ENCODE assay signal across 1 cellular context in the genomic region with DNA sequence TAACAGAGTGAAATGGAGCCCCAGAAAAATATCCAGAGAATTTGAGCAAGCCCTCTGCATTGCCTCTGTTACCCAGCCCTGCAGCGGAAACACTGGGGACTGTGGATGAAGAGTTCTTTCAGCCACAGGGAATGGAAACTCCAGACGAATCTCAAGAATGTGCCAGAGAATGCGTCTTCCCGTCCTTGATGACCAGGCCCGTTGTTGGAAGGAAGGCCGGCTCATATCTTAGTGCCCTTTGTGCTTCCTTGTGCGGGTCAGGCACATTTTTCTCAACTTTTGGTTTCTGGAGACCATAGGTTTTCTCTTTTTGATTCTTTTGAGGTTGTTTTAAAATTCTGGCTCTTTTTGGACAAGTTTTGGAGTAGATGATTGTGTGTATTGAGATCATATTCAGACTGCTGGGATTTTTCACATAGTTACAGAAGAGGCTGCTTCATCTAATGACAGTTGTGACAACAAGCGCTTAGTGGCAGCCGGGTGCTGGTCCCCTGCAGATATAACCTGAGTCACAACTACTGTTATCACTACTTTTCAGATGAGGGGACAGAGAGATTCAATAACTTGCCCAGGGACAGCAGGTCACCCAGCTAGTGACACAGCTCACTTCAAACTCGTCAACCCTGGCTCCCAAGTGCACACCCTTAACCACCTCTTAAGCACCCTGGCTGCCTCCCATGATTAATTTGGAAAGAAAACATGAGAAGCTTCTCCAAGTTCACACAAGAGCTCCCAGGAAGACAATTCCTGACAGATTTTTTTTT.
TF ChIP-seq lines count a peak whose summit lies in the region.

No MANE protein-coding gene starts in this region.

TF ChIP-seq in GM23338, 12 proteins besides CTCF, POLR2A, EP300 and RAD21:
- TF ChIP-seq STAT1 (IDR thresholded peaks at IDR 0.05; ENCODE audit: unreplicated experiment) = no peak
- TF ChIP-seq EZH2 (IDR thresholded peaks at IDR 0.05; ENCODE audit: low read depth, unreplicated experiment) = no peak
- TF ChIP-seq POLR2AphosphoS5 (IDR thresholded peaks at IDR 0.05; ENCODE audit: low read depth) = no peak
- no peak for TF ChIP-seq NANOG (IDR thresholded peaks at IDR 0.05; ENCODE audit: borderline replicate concordance)
- no peak for TF ChIP-seq EZH2phosphoT487 (IDR thresholded peaks at IDR 0.05; ENCODE audit: unreplicated experiment)
- no peak for TF ChIP-seq ZNF462 (CRISPR knock-in tag; IDR thresholded peaks at IDR 0.05)
- TF ChIP-seq, protein P1, sequence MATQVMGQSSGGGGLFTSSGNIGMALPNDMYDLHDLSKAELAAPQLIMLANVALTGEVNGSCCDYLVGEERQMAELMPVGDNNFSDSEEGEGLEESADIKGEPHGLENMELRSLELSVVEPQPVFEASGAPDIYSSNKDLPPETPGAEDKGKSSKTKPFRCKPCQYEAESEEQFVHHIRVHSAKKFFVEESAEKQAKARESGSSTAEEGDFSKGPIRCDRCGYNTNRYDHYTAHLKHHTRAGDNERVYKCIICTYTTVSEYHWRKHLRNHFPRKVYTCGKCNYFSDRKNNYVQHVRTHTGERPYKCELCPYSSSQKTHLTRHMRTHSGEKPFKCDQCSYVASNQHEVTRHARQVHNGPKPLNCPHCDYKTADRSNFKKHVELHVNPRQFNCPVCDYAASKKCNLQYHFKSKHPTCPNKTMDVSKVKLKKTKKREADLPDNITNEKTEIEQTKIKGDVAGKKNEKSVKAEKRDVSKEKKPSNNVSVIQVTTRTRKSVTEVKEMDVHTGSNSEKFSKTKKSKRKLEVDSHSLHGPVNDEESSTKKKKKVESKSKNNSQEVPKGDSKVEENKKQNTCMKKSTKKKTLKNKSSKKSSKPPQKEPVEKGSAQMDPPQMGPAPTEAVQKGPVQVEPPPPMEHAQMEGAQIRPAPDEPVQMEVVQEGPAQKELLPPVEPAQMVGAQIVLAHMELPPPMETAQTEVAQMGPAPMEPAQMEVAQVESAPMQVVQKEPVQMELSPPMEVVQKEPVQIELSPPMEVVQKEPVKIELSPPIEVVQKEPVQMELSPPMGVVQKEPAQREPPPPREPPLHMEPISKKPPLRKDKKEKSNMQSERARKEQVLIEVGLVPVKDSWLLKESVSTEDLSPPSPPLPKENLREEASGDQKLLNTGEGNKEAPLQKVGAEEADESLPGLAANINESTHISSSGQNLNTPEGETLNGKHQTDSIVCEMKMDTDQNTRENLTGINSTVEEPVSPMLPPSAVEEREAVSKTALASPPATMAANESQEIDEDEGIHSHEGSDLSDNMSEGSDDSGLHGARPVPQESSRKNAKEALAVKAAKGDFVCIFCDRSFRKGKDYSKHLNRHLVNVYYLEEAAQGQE (IDR thresholded peaks at IDR 0.05; ENCODE audit: unreplicated experiment) = no peak
- TF ChIP-seq ETS1 (IDR thresholded peaks at IDR 0.05) = no peak
- no peak for TF ChIP-seq CREB1 (CRISPR knock-in tag; IDR thresholded peaks at IDR 0.05; ENCODE audit: low read depth)
- TF ChIP-seq ZNF114 (CRISPR knock-in tag; IDR thresholded peaks at IDR 0.05) = no peak
- no peak for TF ChIP-seq ZNF331 (CRISPR knock-in tag; IDR thresholded peaks at IDR 0.05; ENCODE audit: low read depth)
- TF ChIP-seq JUNB (IDR thresholded peaks at IDR 0.05; ENCODE audit: unreplicated experiment) = no peak
